8 cellular contexts compared by ENCODE assay signal in genomic region chr14:90060312-90060964, GRCh38. TPM values are rescaled to one million over a fixed set of nuclear protein-coding genes. Genes with fewer than 3 reads are reported as not detected.
DNase-seq lines count a peak whose midpoint lies in the region; ATAC-seq and TF ChIP-seq lines count a peak whose summit lies in the region.

No MANE protein-coding gene starts in this region.

- H3K4me3 ChIP-seq in fibroblast of pulmonary artery (replicated peaks; ENCODE audit: low read depth, low read length), result peak overlapping the region; percentile 40
- H3K4me3 ChIP-seq in subcutaneous abdominal adipose tissue (ENCODE audit: low read depth in 1 of 5, low read length in 5 of 5), result peak overlapping the region; percentile 54 to 66 (median 58)

- peak; percentile 72 for DNase-seq in Right ventricle myocardium inferior (ENCODE audit: missing footprints)
- no peak for DNase-seq in cardiac septum (ENCODE audit: low spot score)
- peak; percentile 22 for DNase-seq in NCI-H2196 treated with DMSO at 0.1 percent for 48 hours (lab: John Stamatoyannopoulos, UW; ENCODE audit: unreplicated experiment)
- peak; percentile 63 for DNase-seq in activated T-cell treated with anti-CD3 and anti-CD28 coated beads for 48 hours (ENCODE audit: low read depth)
- peak; percentile 47 for DNase-seq in fibroblast of pulmonary artery (ENCODE audit: low read depth)

- H3K27ac Mint-ChIP-seq in nephron, result no peak overlapping the region

- H3K36me3 ChIP-seq in subcutaneous abdominal adipose tissue (ENCODE audit: control insufficient read depth in 5 of 5, insufficient read depth in 5 of 5, low read length in 5 of 5), result no peaks in the 10 kb centered on the region

- peaks cover 5% of the 10 kb centered on the region for H3K4me1 Mint-ChIP-seq in nephron

- no peaks in the 10 kb centered on the region for H3K9me3 ChIP-seq in subcutaneous abdominal adipose tissue (ENCODE audit: control insufficient read depth in 5 of 5, low read length in 5 of 5)

- intact Hi-C loops in Right ventricle myocardium inferior (cut with DNase I) (loop anchor here (2.0 to 5.0 kb wide), 4 partner anchors 42 to 174 kb away; no protein-coding TSS in a partner anchor), cardiac septum (cut with DNase I) (no loop called here)

- peaks cover 5% of the 10 kb centered on the region for H3K9me3 Mint-ChIP-seq in nephron

- peak overlapping the region in 2 of 5 donors; percentile 43 to 50 for H3K9ac ChIP-seq in subcutaneous abdominal adipose tissue (ENCODE audit: low read length in 5 of 5)

- H3K27me3 Mint-ChIP-seq in nephron (ENCODE audit: low read depth), result peaks cover 88% of the 10 kb centered on the region

- H3K27me3 ChIP-seq in subcutaneous abdominal adipose tissue (ENCODE audit: control insufficient read depth in 5 of 5, insufficient read depth in 4 of 5, low read length in 5 of 5), result peaks cover 20 to 37% (median 35%) of the 10 kb centered on the region in 5 donors

- H3K36me3 Mint-ChIP-seq in nephron (ENCODE audit: low read depth), result peaks cover 5% of the 10 kb centered on the region

- H3K27ac ChIP-seq in subcutaneous abdominal adipose tissue (ENCODE audit: low read depth, low read length), result no peak overlapping the region

- H3K4me1 ChIP-seq in subcutaneous abdominal adipose tissue (ENCODE audit: control insufficient read depth in 5 of 5, insufficient read depth in 5 of 5, low read length in 5 of 5), result peaks cover 0 to 35% (median 29%) of the 10 kb centered on the region in 5 donors

- H3K4me3 Mint-ChIP-seq in nephron, result peak overlapping the region; percentile 78 to 83 (median 79)

- ATAC-seq in Right ventricle myocardium inferior (peak; percentile 90), HG02938 (IDR thresholded peaks at IDR 0.05; ENCODE audit: unreplicated experiment) (peak; percentile 48)

- peak; percentile 28 for TF ChIP-seq CTCF in fibroblast of pulmonary artery (IDR thresholded peaks at IDR 0.05; ENCODE audit: low read length, missing control alignments)
- peak; percentile 51 to 67 (median 53) for TF ChIP-seq CTCF in nephron (IDR thresholded peaks at IDR 0.05; ENCODE audit: unreplicated experiment in 3 of 3)

RNA-seq across cellular contexts. Expression of gene KCNK13, which starts 1.4 kb away (rescaled TPM):
- total RNA-seq in Right ventricle myocardium inferior, result 6.7 TPM
- 0.62 TPM for total RNA-seq in cardiac septum
